In genomic region chr2:7611750-7612149, GRCh38 we compare ENCODE assay signal across 12 cellular contexts.
"Had no signal": no experiment of that assay in that cellular context is flagged by ENCODE, and none has a peak within 500 bp of the region (broad histone marks: within the 10 kb centered on the region; RNA-seq: fewer than 3 reads in every experiment).

No MANE protein-coding gene starts in this region.

- ATAC-seq: activated CD8-positive, alpha-beta T cell treated with anti-CD3 and anti-CD28 coated beads for 36 hours; gastroesophageal sphincter; heart right ventricle; left colon had no signal

- H3K27me3 Mint-ChIP-seq: activated CD8-positive, alpha-beta T cell treated with anti-CD3 and anti-CD28 coated beads for 36 hours had no signal

- H3K9me3 Mint-ChIP-seq: activated CD8-positive, alpha-beta T cell treated with anti-CD3 and anti-CD28 coated beads for 36 hours; mesothelial cell of epicardium had no signal

- H3K4me1 Mint-ChIP-seq: mesothelial cell of epicardium had no signal

- DNase-seq: activated CD4-positive, CD25-positive, alpha-beta regulatory T cell; activated CD8-positive, alpha-beta memory T cell treated with anti-CD3 and anti-CD28 coated beads, Interleukin-2, amount 50 U/mL, for 4 hours; activated CD8-positive, alpha-beta T cell treated with anti-CD3 and anti-CD28 coated beads for 36 hours; activated naive CD4-positive, alpha-beta T cell treated with Interleukin-2 at 50 U/mL for 16 hours; activated T-cell treated with anti-CD3 and anti-CD28 coated beads, Interleukin-2, amount 50 U/mL, for 72 hours; adrenal gland; heart right ventricle; left colon; stimulated activated CD4-positive, alpha-beta T cell treated with anti-CD3 and anti-CD28 coated beads, Interleukin-1b, Interleukin-23, amount 100 ng/mL, for 48 hours had no signal

- H3K27ac Mint-ChIP-seq: activated T-cell treated with anti-CD3 and anti-CD28 coated beads, Interleukin-2, amount 50 U/mL, for 72 hours; mesothelial cell of epicardium had no signal

- H3K4me3 ChIP-seq: adrenal gland, gastroesophageal sphincter, heart right ventricle, lung had no signal

- H3K36me3 Mint-ChIP-seq: mesothelial cell of epicardium had no signal

- H3K4me3 Mint-ChIP-seq: activated CD8-positive, alpha-beta T cell treated with anti-CD3 and anti-CD28 coated beads for 36 hours; mesothelial cell of epicardium had no signal
